ENCODE assay signal across 8 cellular contexts in the genomic region with DNA sequence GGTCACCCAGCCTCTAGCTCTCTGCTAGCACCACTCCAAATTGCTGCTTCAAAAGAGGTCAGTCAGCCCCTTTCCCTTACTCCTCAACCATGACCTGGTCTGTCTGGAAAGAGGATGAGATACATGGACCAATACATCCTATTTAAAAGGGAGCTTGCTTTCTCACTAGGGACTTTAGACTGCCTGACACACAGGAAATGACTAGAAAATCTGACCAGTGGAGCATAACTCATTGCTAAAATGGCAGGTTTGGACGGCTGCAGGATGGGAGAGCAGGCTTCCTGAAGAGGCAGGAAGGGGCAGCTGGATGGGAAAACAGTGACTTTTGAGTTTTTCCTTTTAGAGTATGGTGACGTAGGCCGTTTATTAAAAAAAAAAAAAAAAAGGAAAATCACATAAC. TPM values are rescaled to one million over a fixed set of nuclear protein-coding genes. Genes with fewer than 3 reads are reported as not detected.
DNase-seq lines count a peak whose midpoint lies in the region; ATAC-seq and TF ChIP-seq lines count a peak whose summit lies in the region.

No MANE protein-coding gene starts in this region.

- intact Hi-C loops in activated CD8-positive, alpha-beta T cell treated with anti-CD3 and anti-CD28 coated beads for 36 hours (cut with micrococcal nuclease), result no loop called here

- H3K4me1 Mint-ChIP-seq in activated CD8-positive, alpha-beta T cell treated with anti-CD3 and anti-CD28 coated beads for 36 hours (ENCODE audit: low read depth), result peaks cover 71% of the 10 kb centered on the region

- H3K27ac Mint-ChIP-seq in activated CD8-positive, alpha-beta T cell treated with anti-CD3 and anti-CD28 coated beads for 36 hours, result peak overlapping the region; percentile 28

- peak; percentile 31 for ATAC-seq in GM21786 (IDR thresholded peaks at IDR 0.05; ENCODE audit: unreplicated experiment)
- peak; percentile 22 for ATAC-seq in activated CD8-positive, alpha-beta T cell treated with anti-CD3 and anti-CD28 coated beads for 36 hours

- no peaks in the 10 kb centered on the region for H3K27me3 Mint-ChIP-seq in activated CD8-positive, alpha-beta T cell treated with anti-CD3 and anti-CD28 coated beads for 36 hours

- CTCF ChIA-PET in activated CD8-positive, alpha-beta T cell treated with anti-CD3 and anti-CD28 coated beads for 36 hours (lab: Charles Lee), result interaction anchor here (0.6 to 21.2 kb wide), 5 partner anchors 13 to 192 kb away, joined by 3 to 274 read pairs (median 4); a partner anchor contains a TSS

- H3K36me3 Mint-ChIP-seq in activated CD8-positive, alpha-beta T cell treated with anti-CD3 and anti-CD28 coated beads for 36 hours (ENCODE audit: low read depth), result peaks cover 2% of the 10 kb centered on the region

- no peak for TF ChIP-seq CTCF in activated CD8-positive, alpha-beta T cell treated with anti-CD3 and anti-CD28 coated beads for 36 hours (IDR thresholded peaks at IDR 0.05)
- TF ChIP-seq CTCF in GM13976 (IDR thresholded peaks at IDR 0.05; ENCODE audit: borderline replicate concordance, control extremely low read depth, extremely low read depth, insufficient read depth, missing control alignments), result no peak

- in situ Hi-C loops in GM13976 (cut with MboI; ENCODE audit: low sequenced_read_pairs, unreplicated experiment), result no loop called here

- no peaks in the 10 kb centered on the region for H3K9me3 Mint-ChIP-seq in activated CD8-positive, alpha-beta T cell treated with anti-CD3 and anti-CD28 coated beads for 36 hours

- H3K4me3 Mint-ChIP-seq in activated CD8-positive, alpha-beta T cell treated with anti-CD3 and anti-CD28 coated beads for 36 hours, result no peak overlapping the region

- POLR2A ChIA-PET in activated CD8-positive, alpha-beta T cell treated with anti-CD3 and anti-CD28 coated beads for 36 hours (lab: Charles Lee), result interaction anchor here (0.9 to 2.0 kb wide), 2 partner anchors 23 to 26 kb away, joined by 3 to 8 read pairs; no protein-coding TSS in a partner anchor

- DNase-seq in COLO668 (lab: John Stamatoyannopoulos, UW; ENCODE audit: unreplicated experiment) (peak; percentile 24), lung microvascular endothelial cell (ENCODE audit: low read depth in 2 of 2) (peak; percentile 75 to 87), NCI-H2171 (lab: John Stamatoyannopoulos, UW) (no peak), 8988T (no peak), GM13976 (ENCODE audit: low spot score) (no peak), occipital lobe (lab: John Stamatoyannopoulos, UW) (no peak)
- no peak for DNase-seq in activated CD8-positive, alpha-beta T cell treated with anti-CD3 and anti-CD28 coated beads for 36 hours

RNA-seq across cellular contexts. Expression of a gene that starts 25.3 kb away (rescaled TPM):
- 10 to 100 TPM; 60.8 to 61.4 TPM for total RNA-seq in activated CD8-positive, alpha-beta T cell treated with anti-CD3 and anti-CD28 coated beads for 36 hours
- total RNA-seq in lung microvascular endothelial cell, result 16.1 and 32.7 TPM in 2 replicates
- total RNA-seq in occipital lobe, result 12.3 TPM

RNA-seq across cellular contexts. Expression of a gene that starts 40.0 kb away (rescaled TPM):
- 100 to 1,000 TPM; 176 to 188 TPM for total RNA-seq in activated CD8-positive, alpha-beta T cell treated with anti-CD3 and anti-CD28 coated beads for 36 hours
- total RNA-seq in lung microvascular endothelial cell (8.5 and 8.7 TPM in 2 replicates), occipital lobe (2.0 TPM)

Comparison
In these comparisons a context has a peak if more than half of its experiments do, and no peak if none do; other contexts are left out.
1. DNase-seq: peak in COLO668 (single experiment) and lung microvascular endothelial cell (2 of 2); none in activated CD8-positive, alpha-beta T cell treated with anti-CD3 and anti-CD28 coated beads for 36 hours (single experiment), NCI-H2171 (single experiment), 8988T (single experiment), GM13976 (single experiment) and occipital lobe (single experiment).
2. RNA of a gene that starts 40.0 kb away (total RNA-seq): 176 to 188 TPM in activated CD8-positive, alpha-beta T cell treated with anti-CD3 and anti-CD28 coated beads for 36 hours; 8.5 to 8.7 TPM in lung microvascular endothelial cell and 2.0 TPM in occipital lobe (single experiment); every median in the first group is over 10 times any median in the second.